In the genomic region with DNA sequence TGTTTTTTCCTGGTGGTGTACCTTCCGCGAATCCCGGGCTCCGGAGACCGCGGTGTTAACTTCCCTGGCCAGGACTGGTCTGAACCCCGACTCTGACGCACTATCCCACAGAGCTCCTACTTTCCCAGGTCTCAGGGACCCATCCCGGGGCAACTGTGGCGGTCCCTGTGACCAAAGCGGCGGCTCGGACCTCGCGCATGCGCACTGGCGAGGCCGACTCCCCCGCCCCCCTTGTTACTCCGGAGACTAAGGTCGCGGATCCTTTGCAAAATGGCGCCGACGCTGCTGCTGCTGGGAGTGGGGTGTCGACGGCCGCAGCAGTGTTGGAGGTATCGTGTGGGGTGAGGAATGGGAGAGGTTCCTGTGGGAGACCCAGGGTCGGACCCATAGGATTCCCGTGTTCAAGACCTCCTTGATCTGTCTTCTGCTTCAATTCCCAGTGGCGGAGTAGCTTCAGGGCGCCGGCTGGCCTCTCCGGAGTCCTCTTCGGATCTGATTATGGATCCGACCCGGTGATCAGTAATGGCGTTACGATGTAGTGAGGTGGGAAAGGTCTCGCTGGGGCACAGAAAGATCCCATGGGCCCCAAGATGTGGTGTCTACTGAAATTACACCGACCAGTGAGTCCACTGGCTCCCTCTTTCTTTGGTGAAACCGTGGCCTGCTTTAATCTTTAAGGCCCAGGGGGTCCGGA, we compare ENCODE assay signal across 1 cellular context.
TF ChIP-seq lines count a peak whose summit lies in the region.

No MANE protein-coding gene starts in this region.

TF ChIP-seq in SK-N-SH treated with all-trans-retinoic acid at 6 μM for 48 hours, 23 proteins besides CTCF, POLR2A, EP300 and RAD21 (continued from another document):
- TF ChIP-seq, protein P1, sequence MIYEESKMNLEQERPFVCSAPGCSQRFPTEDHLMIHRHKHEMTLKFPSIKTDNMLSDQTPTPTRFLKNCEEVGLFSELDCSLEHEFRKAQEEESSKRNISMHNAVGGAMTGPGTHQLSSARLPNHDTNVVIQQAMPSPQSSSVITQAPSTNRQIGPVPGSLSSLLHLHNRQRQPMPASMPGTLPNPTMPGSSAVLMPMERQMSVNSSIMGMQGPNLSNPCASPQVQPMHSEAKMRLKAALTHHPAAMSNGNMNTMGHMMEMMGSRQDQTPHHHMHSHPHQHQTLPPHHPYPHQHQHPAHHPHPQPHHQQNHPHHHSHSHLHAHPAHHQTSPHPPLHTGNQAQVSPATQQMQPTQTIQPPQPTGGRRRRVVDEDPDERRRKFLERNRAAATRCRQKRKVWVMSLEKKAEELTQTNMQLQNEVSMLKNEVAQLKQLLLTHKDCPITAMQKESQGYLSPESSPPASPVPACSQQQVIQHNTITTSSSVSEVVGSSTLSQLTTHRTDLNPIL (CRISPR knock-in tag; IDR thresholded peaks at IDR 0.05; ENCODE audit: low read depth): no peak
- TF ChIP-seq TCF4 (CRISPR knock-in tag; IDR thresholded peaks at IDR 0.05; ENCODE audit: borderline replicate concordance) (no peak), ZFP3 (CRISPR knock-in tag; IDR thresholded peaks at IDR 0.05) (no peak), BACH2 (CRISPR knock-in tag; IDR thresholded peaks at IDR 0.05; ENCODE audit: borderline replicate concordance) (no peak), SNAI2 (CRISPR knock-in tag; IDR thresholded peaks at IDR 0.05) (no peak)
